In the genomic region with DNA sequence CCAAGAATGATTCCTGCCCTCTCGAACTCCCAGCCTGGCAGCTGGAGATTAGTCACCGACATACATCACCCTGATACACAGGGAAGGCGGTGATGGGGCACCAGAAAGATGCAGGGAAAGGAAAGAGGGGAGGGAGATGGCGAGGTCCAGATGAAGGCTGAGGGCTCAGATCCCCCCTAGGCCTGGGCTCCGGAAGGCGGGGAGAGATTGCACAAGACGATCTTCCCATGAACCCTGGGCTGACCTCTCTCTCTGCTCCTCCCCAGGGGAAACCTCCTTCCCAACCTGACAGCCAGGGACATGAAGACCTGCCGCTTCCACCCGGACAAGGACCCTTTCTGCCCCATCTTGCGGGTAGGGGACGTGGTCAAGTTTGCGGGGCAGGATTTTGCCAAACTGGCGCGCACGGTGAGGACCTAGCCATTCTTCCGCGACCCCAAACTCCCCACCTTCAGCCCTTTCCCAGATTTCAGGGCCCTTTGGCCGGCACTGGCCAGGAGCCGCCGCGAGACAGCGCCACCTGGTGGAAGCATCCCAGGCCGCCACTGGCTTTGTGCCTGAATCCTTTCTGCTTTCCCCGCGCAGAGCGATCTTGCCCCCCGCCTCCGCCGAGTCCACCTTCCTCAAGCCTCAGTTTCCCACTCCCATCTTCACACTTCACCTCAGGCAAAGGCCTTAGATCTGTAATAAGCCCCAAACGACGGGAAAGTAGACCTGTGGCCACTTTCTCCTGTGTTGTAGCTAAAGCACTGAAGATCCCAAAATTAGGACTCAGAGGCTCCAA, we compare ENCODE assay signal across 8 cellular contexts. TPM values are rescaled to one million over a fixed set of nuclear protein-coding genes. Genes with fewer than 3 reads are reported as not detected.
DNase-seq lines count a peak whose midpoint lies in the region; ATAC-seq and TF ChIP-seq lines count a peak whose summit lies in the region.

No MANE protein-coding gene starts in this region.

- intact Hi-C loops in naive thymus-derived CD4-positive, alpha-beta T cell (cut with micrococcal nuclease): loop anchor here (2.0 to 5.0 kb wide), 2 partner anchors 509 to 1438 kb away; no protein-coding TSS in a partner anchor

- POLR2A ChIA-PET in naive thymus-derived CD4-positive, alpha-beta T cell (lab: Charles Lee): interaction anchor here (0.6 kb wide), 1 partner anchor 156 kb away, joined by 3 read pairs; no protein-coding TSS in a partner anchor

- H3K4me3 ChIP-seq in epithelial cell of esophagus (ENCODE audit: low read length): no peak overlapping the region
- no peak overlapping the region for H3K4me3 ChIP-seq in naive thymus-derived CD4-positive, alpha-beta T cell (ENCODE audit: low read length)

- CTCF ChIA-PET in naive thymus-derived CD4-positive, alpha-beta T cell (lab: Charles Lee): interaction anchor here (0.6 to 1.0 kb wide), 4 partner anchors 38 to 1809 kb away, joined by 3 to 6 read pairs (median 4); no protein-coding TSS in a partner anchor

- no peak overlapping the region for H3K27ac ChIP-seq in naive thymus-derived CD4-positive, alpha-beta T cell (ENCODE audit: low read depth, low read length)

- DNase-seq in NCI-H128 (lab: John Stamatoyannopoulos, UW; ENCODE audit: unreplicated experiment) (peak; percentile 22), epithelial cell of esophagus (ENCODE audit: low read depth) (peak; percentile 50), DMS153 (lab: John Stamatoyannopoulos, UW) (no peak), DMS114 treated with DMSO at 0.1 percent for 48 hours (lab: John Stamatoyannopoulos, UW; ENCODE audit: unreplicated experiment) (no peak)
- peak; percentile 93 for DNase-seq in activated CD8-positive, alpha-beta memory T cell treated with anti-CD3 and anti-CD28 coated beads, Interleukin-2, amount 50 U/mL, for 48 hours
- DNase-seq in naive thymus-derived CD4-positive, alpha-beta T cell: peak in 8 of 9 donors; percentile 12 to 73 (median 44)

- H3K27me3 ChIP-seq in naive thymus-derived CD4-positive, alpha-beta T cell (ENCODE audit: control insufficient read depth in 2 of 2, insufficient read depth in 2 of 2, low read length in 2 of 2): no peaks in the 10 kb centered on the region

- peak overlapping the region in 1 of 10 donors; percentile 39 for H3K4me3 Mint-ChIP-seq in naive thymus-derived CD4-positive, alpha-beta T cell
- H3K4me3 Mint-ChIP-seq in stimulated activated memory B cell treated with anti-CD40 and anti-IgM and Interleukin-4, amounts not matched to agents 10 μg/mL and 1 μg/mL and 100 μg/mL, for 72 hours: no peak overlapping the region

- TF ChIP-seq CTCF in GM12872 (IDR thresholded peaks at IDR 0.05; ENCODE audit: insufficient read depth, low read depth, low read length) (peak; percentile 92), epithelial cell of esophagus (IDR thresholded peaks at IDR 0.05; ENCODE audit: insufficient read depth, low read depth, low read length, missing control alignments) (peak; percentile 81)

- no peak overlapping the region for H3K27ac Mint-ChIP-seq in naive thymus-derived CD4-positive, alpha-beta T cell
- H3K27ac Mint-ChIP-seq in stimulated activated memory B cell treated with anti-CD40 and anti-IgM and Interleukin-4, amounts not matched to agents 10 μg/mL and 1 μg/mL and 100 μg/mL, for 72 hours: no peak overlapping the region

- peaks cover 0 to 14% (median 0%) of the 10 kb centered on the region in 7 donors for H3K4me1 Mint-ChIP-seq in naive thymus-derived CD4-positive, alpha-beta T cell
- peaks cover 9% of the 10 kb centered on the region for H3K4me1 Mint-ChIP-seq in stimulated activated memory B cell treated with anti-CD40 and anti-IgM and Interleukin-4, amounts not matched to agents 10 μg/mL and 1 μg/mL and 100 μg/mL, for 72 hours

- no peaks in the 10 kb centered on the region for H3K4me1 ChIP-seq in naive thymus-derived CD4-positive, alpha-beta T cell (ENCODE audit: control insufficient read depth in 2 of 2, insufficient read depth in 2 of 2, low read length in 2 of 2)

- peaks cover 5 to 20% (median 5%) of the 10 kb centered on the region in 5 donors for H3K27me3 Mint-ChIP-seq in naive thymus-derived CD4-positive, alpha-beta T cell
- H3K27me3 Mint-ChIP-seq in stimulated activated memory B cell treated with anti-CD40 and anti-IgM and Interleukin-4, amounts not matched to agents 10 μg/mL and 1 μg/mL and 100 μg/mL, for 72 hours: peaks cover 7% of the 10 kb centered on the region

- H3K36me3 ChIP-seq in naive thymus-derived CD4-positive, alpha-beta T cell (ENCODE audit: control insufficient read depth in 2 of 3, insufficient read depth in 3 of 3, low read length in 3 of 3): no peaks in the 10 kb centered on the region

- H3K9me3 ChIP-seq in naive thymus-derived CD4-positive, alpha-beta T cell (ENCODE audit: control insufficient read depth in 2 of 3, low read length in 3 of 3): no peaks in the 10 kb centered on the region

- H3K9me3 Mint-ChIP-seq in naive thymus-derived CD4-positive, alpha-beta T cell: peaks cover 0 to 5% (median 0%) of the 10 kb centered on the region in 11 donors
- peaks cover 4% of the 10 kb centered on the region for H3K9me3 Mint-ChIP-seq in stimulated activated memory B cell treated with anti-CD40 and anti-IgM and Interleukin-4, amounts not matched to agents 10 μg/mL and 1 μg/mL and 100 μg/mL, for 72 hours

- ATAC-seq in naive thymus-derived CD4-positive, alpha-beta T cell: peak; percentile 64
- ATAC-seq in stimulated activated memory B cell treated with anti-CD40 and anti-IgM and Interleukin-4, amounts not matched to agents 10 μg/mL and 1 μg/mL and 100 μg/mL, for 72 hours: peak; percentile 45

- H3K36me3 Mint-ChIP-seq in naive thymus-derived CD4-positive, alpha-beta T cell: peaks cover 0 to 3% (median 0%) of the 10 kb centered on the region in 5 donors
- peaks cover 6% of the 10 kb centered on the region for H3K36me3 Mint-ChIP-seq in stimulated activated memory B cell treated with anti-CD40 and anti-IgM and Interleukin-4, amounts not matched to agents 10 μg/mL and 1 μg/mL and 100 μg/mL, for 72 hours

RNA-seq across cellular contexts. Expression of gene P2RX3, which starts 11.5 kb away (rescaled TPM):
- total RNA-seq in naive thymus-derived CD4-positive, alpha-beta T cell: not detected
- polyA plus RNA-seq in naive thymus-derived CD4-positive, alpha-beta T cell: not detected

RNA-seq across cellular contexts. Expression of gene SSRP1, which starts 14.0 kb away (rescaled TPM):
- 100 to 1,000 TPM in 1 of 5 experiments, 10 to 100 TPM in 4; 46.9 to 146 (median 70.1) TPM for total RNA-seq in naive thymus-derived CD4-positive, alpha-beta T cell
- 10 to 100 TPM; 34.3 to 48.9 TPM for polyA plus RNA-seq in naive thymus-derived CD4-positive, alpha-beta T cell

RNA-seq across cellular contexts. Expression of gene TNKS1BP1, which starts 24.9 kb away (rescaled TPM):
- total RNA-seq in naive thymus-derived CD4-positive, alpha-beta T cell: 10 to 100 TPM; 11.2 to 22.0 (median 15.9) TPM
- 1 to 10 TPM; 2.8 to 7.5 TPM for polyA plus RNA-seq in naive thymus-derived CD4-positive, alpha-beta T cell

RNA-seq across cellular contexts. Expression of gene PRG3, which starts 31.3 kb away (rescaled TPM):
- not detected for total RNA-seq in naive thymus-derived CD4-positive, alpha-beta T cell
- not detected for polyA plus RNA-seq in naive thymus-derived CD4-positive, alpha-beta T cell

RNA-seq across cellular contexts. Expression of gene PRG2, which starts 40.8 kb away (rescaled TPM):
- 1 to 10 TPM in 1 of 5 experiments, under 1 TPM in 2, not detected in 2; 0.44 to 1.7 (median 0.48) TPM for total RNA-seq in naive thymus-derived CD4-positive, alpha-beta T cell
- polyA plus RNA-seq in naive thymus-derived CD4-positive, alpha-beta T cell: not detected

Comparison
In these comparisons a context has a peak if more than half of its experiments do, and no peak if none do; other contexts are left out.
1. DNase-seq: peak in NCI-H128 (single experiment), activated CD8-positive, alpha-beta memory T cell treated with anti-CD3 and anti-CD28 coated beads, Interleukin-2, amount 50 U/mL, for 48 hours (single experiment), epithelial cell of esophagus (single experiment) and naive thymus-derived CD4-positive, alpha-beta T cell (8 of 9); none in DMS153 (single experiment) and DMS114 treated with DMSO at 0.1 percent for 48 hours (single experiment).